Comparison of ENCODE assay signal across 1 cellular context in genomic region chr14:35402323-35403084, GRCh38.
A peak's percentile ranks its signal among the peaks of the same experiment; 100 is the strongest.
TF ChIP-seq lines count a peak whose summit lies in the region.

No MANE protein-coding gene starts in this region.

TF ChIP-seq in HepG2, 621 proteins besides CTCF, POLR2A, EP300 and RAD21 (continued from another document and continues in another):
- TF ChIP-seq REST (IDR thresholded peaks at IDR 0.05; ENCODE audit: borderline replicate concordance in 1 of 2, low read depth in 1 of 2, low read length in 2 of 2) = no peak
- TF ChIP-seq ZNF180 (CRISPR knock-in tag; IDR thresholded peaks at IDR 0.05; ENCODE audit: borderline replicate concordance, low read depth) = no peak
- TF ChIP-seq, protein P1, sequence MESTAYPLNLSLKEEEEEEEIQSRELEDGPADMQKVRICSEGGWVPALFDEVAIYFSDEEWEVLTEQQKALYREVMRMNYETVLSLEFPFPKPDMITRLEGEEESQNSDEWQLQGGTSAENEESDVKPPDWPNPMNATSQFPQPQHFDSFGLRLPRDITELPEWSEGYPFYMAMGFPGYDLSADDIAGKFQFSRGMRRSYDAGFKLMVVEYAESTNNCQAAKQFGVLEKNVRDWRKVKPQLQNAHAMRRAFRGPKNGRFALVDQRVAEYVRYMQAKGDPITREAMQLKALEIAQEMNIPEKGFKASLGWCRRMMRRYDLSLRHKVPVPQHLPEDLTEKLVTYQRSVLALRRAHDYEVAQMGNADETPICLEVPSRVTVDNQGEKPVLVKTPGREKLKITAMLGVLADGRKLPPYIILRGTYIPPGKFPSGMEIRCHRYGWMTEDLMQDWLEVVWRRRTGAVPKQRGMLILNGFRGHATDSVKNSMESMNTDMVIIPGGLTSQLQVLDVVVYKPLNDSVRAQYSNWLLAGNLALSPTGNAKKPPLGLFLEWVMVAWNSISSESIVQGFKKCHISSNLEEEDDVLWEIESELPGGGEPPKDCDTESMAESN (CRISPR knock-in tag; conservative IDR thresholded peaks at IDR 0.05) = no peak
- no peak for TF ChIP-seq NBN (conservative IDR thresholded peaks at IDR 0.05)
- no peak for TF ChIP-seq KDM6A (CRISPR knock-in tag; IDR thresholded peaks at IDR 0.05; ENCODE audit: low read depth)
- no peak for TF ChIP-seq PRDM10 (CRISPR knock-in tag; IDR thresholded peaks at IDR 0.05; ENCODE audit: low read depth)
- no peak for TF ChIP-seq SNAPC2 (CRISPR knock-in tag; IDR thresholded peaks at IDR 0.05)
- no peak for TF ChIP-seq ZNF83 (CRISPR knock-in tag; IDR thresholded peaks at IDR 0.05; ENCODE audit: borderline replicate concordance)
- no peak; the same call in 1 of the 2 replicates for TF ChIP-seq ZNF264 (CRISPR knock-in tag; IDR thresholded peaks at IDR 0.05)
- no peak for TF ChIP-seq NCOA1 (CRISPR knock-in tag; IDR thresholded peaks at IDR 0.05)
- 0 out of 2 replicates have a peak, but pooled peaks have one; percentile 18 for TF ChIP-seq ZFP90 (CRISPR knock-in tag; IDR thresholded peaks at IDR 0.05; ENCODE audit: borderline replicate concordance)
- TF ChIP-seq RXRA (CRISPR knock-in tag; IDR thresholded peaks at IDR 0.05) = 0 out of 2 replicates have a peak, but pooled peaks have one; percentile 38
- no peak for TF ChIP-seq ZNF703 (CRISPR knock-in tag; IDR thresholded peaks at IDR 0.05; ENCODE audit: borderline replicate concordance)
- no peak for TF ChIP-seq ZNF382 (CRISPR knock-in tag; IDR thresholded peaks at IDR 0.05; ENCODE audit: borderline replicate concordance)
- TF ChIP-seq HIVEP1 (CRISPR knock-in tag; IDR thresholded peaks at IDR 0.05) = no peak
- TF ChIP-seq ATF7 (IDR thresholded peaks at IDR 0.05) = no peak
- TF ChIP-seq ATF7 (CRISPR knock-in tag; IDR thresholded peaks at IDR 0.05) = no peak
- TF ChIP-seq ZNF572 (CRISPR knock-in tag; IDR thresholded peaks at IDR 0.05) = 0 out of 2 replicates have a peak, but pooled peaks have one; percentile 36
- TF ChIP-seq SMAD1 (CRISPR knock-in tag; IDR thresholded peaks at IDR 0.05; ENCODE audit: borderline replicate concordance, low read depth) = 0 out of 2 replicates have a peak, but pooled peaks have one; percentile 9
- TF ChIP-seq ZNF709 (CRISPR knock-in tag; IDR thresholded peaks at IDR 0.05) = no peak
- TF ChIP-seq ZMYM2 (CRISPR knock-in tag; IDR thresholded peaks at IDR 0.05) = no peak
- TF ChIP-seq ZNF256 (CRISPR knock-in tag; conservative IDR thresholded peaks at IDR 0.05) = no peak
- TF ChIP-seq ARHGAP35 (CRISPR knock-in tag; IDR thresholded peaks at IDR 0.05; ENCODE audit: borderline replicate concordance) = no peak
- TF ChIP-seq NAIF1 (CRISPR knock-in tag; IDR thresholded peaks at IDR 0.05; ENCODE audit: borderline replicate concordance) = 0 out of 2 replicates have a peak, but pooled peaks have one; percentile 65
- no peak for TF ChIP-seq ZNF713 (CRISPR knock-in tag; IDR thresholded peaks at IDR 0.05)
- TF ChIP-seq, protein P2, sequence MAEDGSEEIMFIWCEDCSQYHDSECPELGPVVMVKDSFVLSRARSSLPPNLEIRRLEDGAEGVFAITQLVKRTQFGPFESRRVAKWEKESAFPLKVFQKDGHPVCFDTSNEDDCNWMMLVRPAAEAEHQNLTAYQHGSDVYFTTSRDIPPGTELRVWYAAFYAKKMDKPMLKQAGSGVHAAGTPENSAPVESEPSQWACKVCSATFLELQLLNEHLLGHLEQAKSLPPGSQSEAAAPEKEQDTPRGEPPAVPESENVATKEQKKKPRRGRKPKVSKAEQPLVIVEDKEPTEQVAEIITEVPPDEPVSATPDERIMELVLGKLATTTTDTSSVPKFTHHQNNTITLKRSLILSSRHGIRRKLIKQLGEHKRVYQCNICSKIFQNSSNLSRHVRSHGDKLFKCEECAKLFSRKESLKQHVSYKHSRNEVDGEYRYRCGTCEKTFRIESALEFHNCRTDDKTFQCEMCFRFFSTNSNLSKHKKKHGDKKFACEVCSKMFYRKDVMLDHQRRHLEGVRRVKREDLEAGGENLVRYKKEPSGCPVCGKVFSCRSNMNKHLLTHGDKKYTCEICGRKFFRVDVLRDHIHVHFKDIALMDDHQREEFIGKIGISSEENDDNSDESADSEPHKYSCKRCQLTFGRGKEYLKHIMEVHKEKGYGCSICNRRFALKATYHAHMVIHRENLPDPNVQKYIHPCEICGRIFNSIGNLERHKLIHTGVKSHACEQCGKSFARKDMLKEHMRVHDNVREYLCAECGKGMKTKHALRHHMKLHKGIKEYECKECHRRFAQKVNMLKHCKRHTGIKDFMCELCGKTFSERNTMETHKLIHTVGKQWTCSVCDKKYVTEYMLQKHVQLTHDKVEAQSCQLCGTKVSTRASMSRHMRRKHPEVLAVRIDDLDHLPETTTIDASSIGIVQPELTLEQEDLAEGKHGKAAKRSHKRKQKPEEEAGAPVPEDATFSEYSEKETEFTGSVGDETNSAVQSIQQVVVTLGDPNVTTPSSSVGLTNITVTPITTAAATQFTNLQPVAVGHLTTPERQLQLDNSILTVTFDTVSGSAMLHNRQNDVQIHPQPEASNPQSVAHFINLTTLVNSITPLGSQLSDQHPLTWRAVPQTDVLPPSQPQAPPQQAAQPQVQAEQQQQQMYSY (CRISPR knock-in tag; IDR thresholded peaks at IDR 0.05) = no peak
- TF ChIP-seq ZNF781 (CRISPR knock-in tag; IDR thresholded peaks at IDR 0.05; ENCODE audit: borderline replicate concordance, not compliant biosample characterization) = no peak
- no peak for TF ChIP-seq XRCC5 (optimal IDR thresholded peaks at IDR 0.05; ENCODE audit: low read length)
- no peak for TF ChIP-seq GPN1 (CRISPR knock-in tag; IDR thresholded peaks at IDR 0.05; ENCODE audit: borderline replicate concordance)
- no peak for TF ChIP-seq RBAK (CRISPR knock-in tag; IDR thresholded peaks at IDR 0.05)
- no peak for TF ChIP-seq FIP1L1 (IDR thresholded peaks at IDR 0.05; ENCODE audit: borderline replicate concordance, insufficient read depth, low read depth, low read length)
- TF ChIP-seq, protein P3, sequence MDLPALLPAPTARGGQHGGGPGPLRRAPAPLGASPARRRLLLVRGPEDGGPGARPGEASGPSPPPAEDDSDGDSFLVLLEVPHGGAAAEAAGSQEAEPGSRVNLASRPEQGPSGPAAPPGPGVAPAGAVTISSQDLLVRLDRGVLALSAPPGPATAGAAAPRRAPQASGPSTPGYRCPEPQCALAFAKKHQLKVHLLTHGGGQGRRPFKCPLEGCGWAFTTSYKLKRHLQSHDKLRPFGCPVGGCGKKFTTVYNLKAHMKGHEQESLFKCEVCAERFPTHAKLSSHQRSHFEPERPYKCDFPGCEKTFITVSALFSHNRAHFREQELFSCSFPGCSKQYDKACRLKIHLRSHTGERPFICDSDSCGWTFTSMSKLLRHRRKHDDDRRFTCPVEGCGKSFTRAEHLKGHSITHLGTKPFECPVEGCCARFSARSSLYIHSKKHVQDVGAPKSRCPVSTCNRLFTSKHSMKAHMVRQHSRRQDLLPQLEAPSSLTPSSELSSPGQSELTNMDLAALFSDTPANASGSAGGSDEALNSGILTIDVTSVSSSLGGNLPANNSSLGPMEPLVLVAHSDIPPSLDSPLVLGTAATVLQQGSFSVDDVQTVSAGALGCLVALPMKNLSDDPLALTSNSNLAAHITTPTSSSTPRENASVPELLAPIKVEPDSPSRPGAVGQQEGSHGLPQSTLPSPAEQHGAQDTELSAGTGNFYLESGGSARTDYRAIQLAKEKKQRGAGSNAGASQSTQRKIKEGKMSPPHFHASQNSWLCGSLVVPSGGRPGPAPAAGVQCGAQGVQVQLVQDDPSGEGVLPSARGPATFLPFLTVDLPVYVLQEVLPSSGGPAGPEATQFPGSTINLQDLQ (CRISPR knock-in tag; IDR thresholded peaks at IDR 0.05) = no peak
- no peak for TF ChIP-seq MED13 (CRISPR knock-in tag; IDR thresholded peaks at IDR 0.05)
- TF ChIP-seq ZNF816 (CRISPR knock-in tag; IDR thresholded peaks at IDR 0.05; ENCODE audit: borderline replicate concordance) = no peak; the same call in 1 of the 2 replicates
- peak; percentile 24 for TF ChIP-seq POLR2AphosphoS5 (IDR thresholded peaks at IDR 0.05; ENCODE audit: low read depth, low read length)
- TF ChIP-seq ZBTB21 (CRISPR knock-in tag; IDR thresholded peaks at IDR 0.05) = no peak
- TF ChIP-seq, protein P4, sequence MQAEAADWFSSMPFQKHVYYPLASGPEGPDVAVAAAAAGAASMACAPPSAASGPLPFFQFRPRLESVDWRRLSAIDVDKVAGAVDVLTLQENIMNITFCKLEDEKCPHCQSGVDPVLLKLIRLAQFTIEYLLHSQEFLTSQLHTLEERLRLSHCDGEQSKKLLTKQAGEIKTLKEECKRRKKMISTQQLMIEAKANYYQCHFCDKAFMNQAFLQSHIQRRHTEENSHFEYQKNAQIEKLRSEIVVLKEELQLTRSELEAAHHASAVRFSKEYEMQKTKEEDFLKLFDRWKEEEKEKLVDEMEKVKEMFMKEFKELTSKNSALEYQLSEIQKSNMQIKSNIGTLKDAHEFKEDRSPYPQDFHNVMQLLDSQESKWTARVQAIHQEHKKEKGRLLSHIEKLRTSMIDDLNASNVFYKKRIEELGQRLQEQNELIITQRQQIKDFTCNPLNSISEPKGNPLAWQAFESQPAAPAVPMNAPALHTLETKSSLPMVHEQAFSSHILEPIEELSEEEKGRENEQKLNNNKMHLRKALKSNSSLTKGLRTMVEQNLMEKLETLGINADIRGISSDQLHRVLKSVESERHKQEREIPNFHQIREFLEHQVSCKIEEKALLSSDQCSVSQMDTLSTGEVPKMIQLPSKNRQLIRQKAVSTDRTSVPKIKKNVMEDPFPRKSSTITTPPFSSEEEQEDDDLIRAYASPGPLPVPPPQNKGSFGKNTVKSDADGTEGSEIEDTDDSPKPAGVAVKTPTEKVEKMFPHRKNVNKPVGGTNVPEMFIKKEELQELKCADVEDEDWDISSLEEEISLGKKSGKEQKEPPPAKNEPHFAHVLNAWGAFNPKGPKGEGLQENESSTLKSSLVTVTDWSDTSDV (CRISPR knock-in tag; IDR thresholded peaks at IDR 0.05) = 0 out of 2 replicates have a peak, but pooled peaks have one; percentile 35
- TF ChIP-seq HINFP (CRISPR knock-in tag; IDR thresholded peaks at IDR 0.05; ENCODE audit: low read depth) = no peak; the same call in 1 of the 2 replicates
- no peak for TF ChIP-seq PBX3 (CRISPR knock-in tag; IDR thresholded peaks at IDR 0.05; ENCODE audit: borderline replicate concordance)
- no peak for TF ChIP-seq ZNF674 (CRISPR knock-in tag; IDR thresholded peaks at IDR 0.05; ENCODE audit: low read depth)
